In genomic region chr1:89842547-89843278, GRCh38 we compare ENCODE assay signal across 8 cellular contexts. TPM values are rescaled to one million over a fixed set of nuclear protein-coding genes. Genes with fewer than 3 reads are reported as not detected.
DNase-seq lines count a peak whose midpoint lies in the region; ATAC-seq and TF ChIP-seq lines count a peak whose summit lies in the region.

No MANE protein-coding gene starts in this region.

- no peaks in the 10 kb centered on the region for H3K27me3 ChIP-seq in HL-60 (ENCODE audit: insufficient read depth, poor library complexity, severe bottlenecking)

- POLR2A ChIA-PET in GM10248 (lab: Yijun Ruan, JAX) = interaction anchor here (1.3 kb wide), 1 partner anchor 21 kb away, joined by 3 read pairs; the partner anchor contains the start of gene LRRC8D

- peak overlapping the region; percentile 94 to 97 (median 96) for H3K4me3 Mint-ChIP-seq in immature natural killer cell
- peak overlapping the region; percentile 92 to 98 for H3K4me3 Mint-ChIP-seq in stimulated activated naive B cell treated with anti-CD40 and anti-IgM and Interleukin-4, amounts not matched to agents 10 μg/mL and 1 μg/mL and 100 μg/mL, for 72 hours

- H3K9me3 Mint-ChIP-seq in immature natural killer cell = no peaks in the 10 kb centered on the region
- H3K9me3 Mint-ChIP-seq in stimulated activated naive B cell treated with anti-CD40 and anti-IgM and Interleukin-4, amounts not matched to agents 10 μg/mL and 1 μg/mL and 100 μg/mL, for 72 hours = no peaks in the 10 kb centered on the region

- peaks cover 0 to 3% (median 0%) of the 10 kb centered on the region in 3 donors for H3K27me3 Mint-ChIP-seq in immature natural killer cell (ENCODE audit: low read depth in 3 of 3)
- no peaks in the 10 kb centered on the region for H3K27me3 Mint-ChIP-seq in stimulated activated naive B cell treated with anti-CD40 and anti-IgM and Interleukin-4, amounts not matched to agents 10 μg/mL and 1 μg/mL and 100 μg/mL, for 72 hours

- CTCF ChIA-PET in GM10248 (lab: Yijun Ruan, JAX) = interaction anchor here (0.7 to 3.7 kb wide), 28 partner anchors 8 to 187 kb away, joined by 3 to 36 read pairs (median 4); partner anchors contain the start of gene LRRC8D

- TF ChIP-seq CTCF in GM10248 (IDR thresholded peaks at IDR 0.05; ENCODE audit: control extremely low read depth, extremely low read depth, low read depth, missing control alignments) (no peak), HL-60 (IDR thresholded peaks at IDR 0.05; ENCODE audit: insufficient read depth, low read length) (no peak), GM20000 (IDR thresholded peaks at IDR 0.05; ENCODE audit: extremely low read depth, missing control alignments) (no peak)

- peak overlapping the region; percentile 63 for H3K4me3 ChIP-seq in HL-60 (replicated peaks; ENCODE audit: insufficient read depth, low read length)

- H3K27ac ChIP-seq in HL-60 (replicated peaks) = peak overlapping the region; percentile 75

- DNase-seq in GM10248 (ENCODE audit: extremely low spot score) = peak; percentile 44
- DNase-seq in HL-60 (ENCODE audit: low read depth in 1 of 2, low spot score in 1 of 2) = no peak
- peak; percentile 46 for DNase-seq in amniotic epithelial cell (ENCODE audit: low read depth)
- no peak for DNase-seq in immature natural killer cell
- no peak for DNase-seq in stimulated activated naive B cell treated with anti-CD40 and anti-IgM and Interleukin-4, amounts not matched to agents 10 μg/mL and 1 μg/mL and 100 μg/mL, for 72 hours
- DNase-seq in GM20000 (ENCODE audit: low spot score) = no peak
- no peak for DNase-seq in ecto neural progenitor cell (ENCODE audit: low spot score)

- H3K4me1 Mint-ChIP-seq in immature natural killer cell = peaks cover 42 to 54% of the 10 kb centered on the region in 2 donors
- H3K4me1 Mint-ChIP-seq in stimulated activated naive B cell treated with anti-CD40 and anti-IgM and Interleukin-4, amounts not matched to agents 10 μg/mL and 1 μg/mL and 100 μg/mL, for 72 hours = peaks cover 17 to 63% of the 10 kb centered on the region in 2 donors

- peaks cover 0 to 4% (median 0%) of the 10 kb centered on the region in 3 donors for H3K36me3 Mint-ChIP-seq in immature natural killer cell
- H3K36me3 Mint-ChIP-seq in stimulated activated naive B cell treated with anti-CD40 and anti-IgM and Interleukin-4, amounts not matched to agents 10 μg/mL and 1 μg/mL and 100 μg/mL, for 72 hours = peaks cover 2 to 25% of the 10 kb centered on the region in 2 donors

- ATAC-seq in GM21447 (IDR thresholded peaks at IDR 0.05; ENCODE audit: unreplicated experiment) = peak; percentile 47
- ATAC-seq in stimulated activated naive B cell treated with anti-CD40 and anti-IgM and Interleukin-4, amounts not matched to agents 10 μg/mL and 1 μg/mL and 100 μg/mL, for 72 hours (replicated peaks) = peak; percentile 38 to 39

- H3K27ac Mint-ChIP-seq in immature natural killer cell = peak overlapping the region; percentile 73 to 91 (median 87)
- H3K27ac Mint-ChIP-seq in stimulated activated naive B cell treated with anti-CD40 and anti-IgM and Interleukin-4, amounts not matched to agents 10 μg/mL and 1 μg/mL and 100 μg/mL, for 72 hours = peak overlapping the region; percentile 95

RNA-seq across cellular contexts. Expression of gene LRRC8D, which starts 21.9 kb away (rescaled TPM):
- 10 to 100 TPM; 24.7 to 40.1 (median 32.0) TPM for polyA plus RNA-seq in immature natural killer cell

Comparison
In these comparisons a context has a peak if more than half of its experiments do, and no peak if none do; other contexts are left out.
1. DNase-seq: peak in GM10248 (single experiment) and amniotic epithelial cell (single experiment); none in HL-60 (0 of 2), immature natural killer cell (0 of 3), stimulated activated naive B cell treated with anti-CD40 and anti-IgM and Interleukin-4, amounts not matched to agents 10 μg/mL and 1 μg/mL and 100 μg/mL, for 72 hours (single experiment), GM20000 (single experiment) and ecto neural progenitor cell (single experiment).